8 cellular contexts compared by ENCODE assay signal in genomic region chr11:78417175-78417887, GRCh38. TPM values are rescaled to one million over a fixed set of nuclear protein-coding genes. Genes with fewer than 3 reads are reported as not detected.
DNase-seq lines count a peak whose midpoint lies in the region; ATAC-seq, FAIRE-seq and TF ChIP-seq lines count a peak whose summit lies in the region.

TSS of gene GAB2 (minus strand) at chr11:78417820. CDS start at chr11:78417720, 100 bp downstream.

- peaks cover 12% of the 10 kb centered on the region for H3K9me3 Mint-ChIP-seq in glutamatergic neuron (ENCODE audit: unreplicated experiment)

- no peak for FAIRE-seq in pancreas (lab: Jason Lieb, UNC)

- TF ChIP-seq CTCF in AG10803 (conservative IDR thresholded peaks at IDR 0.05; ENCODE audit: low read length) (no peak), glutamatergic neuron (IDR thresholded peaks at IDR 0.05; ENCODE audit: partially characterized antibody, unreplicated experiment) (peak; percentile 20), pancreas (IDR thresholded peaks at IDR 0.05) (no peak)

- peak within 1 kb of the TSS; percentile 94 for H3K4me3 Mint-ChIP-seq in glutamatergic neuron (ENCODE audit: unreplicated experiment)

- no peak for TF ChIP-seq RAD21 in Ishikawa (IDR thresholded peaks at IDR 0.05; ENCODE audit: low read depth)

- WGBS in pancreas, 2 donors: 0 to 1% methylated on average over 42 to 93 of the region's 93 CpGs

- DNase-seq in AG10803 (ENCODE audit: low read depth) (no peak), glutamatergic neuron (no peak), pancreas (peak in 5 of 6 donors; percentile 45 to 80 (median 61)), NCI-H1092 (lab: John Stamatoyannopoulos, UW) (no peak), KG1 (lab: John Stamatoyannopoulos, UW) (no peak)
- peak; percentile 30 for DNase-seq in activated naive CD4-positive, alpha-beta T cell treated with Interleukin-2 at 50 U/mL for 16 hours

- no peak for TF ChIP-seq EP300 in Ishikawa (IDR thresholded peaks at IDR 0.05; ENCODE audit: borderline replicate concordance)

- H3K36me3 Mint-ChIP-seq in glutamatergic neuron (ENCODE audit: unreplicated experiment): no peaks in the 10 kb centered on the region

- peak within 1 kb of the TSS; percentile 94 for H3K27ac Mint-ChIP-seq in glutamatergic neuron (ENCODE audit: unreplicated experiment)

- no peaks in the 10 kb centered on the region for H3K27me3 ChIP-seq in pancreas

- H3K27me3 Mint-ChIP-seq in glutamatergic neuron (ENCODE audit: unreplicated experiment): peaks cover 8% of the 10 kb centered on the region

- H3K27ac ChIP-seq in pancreas: peak within 1 kb of the TSS; percentile 85 to 95 (median 88)

- no peaks in the 10 kb centered on the region for H3K36me3 ChIP-seq in pancreas

- peaks cover 30% of the 10 kb centered on the region for H3K4me1 Mint-ChIP-seq in glutamatergic neuron (ENCODE audit: low read depth, unreplicated experiment)

- peak within 1 kb of the TSS; percentile 75 for H3K4me3 ChIP-seq in AG10803 (ENCODE audit: low read length)
- H3K4me3 ChIP-seq in pancreas: peak within 1 kb of the TSS; percentile 52 to 85 (median 81)

- intact Hi-C loops in pancreas (cut with DNase I): no loop called here

- H3K4me1 ChIP-seq in pancreas: peaks cover 0 to 16% (median 8%) of the 10 kb centered on the region in 3 donors

- peak; percentile 12 for ATAC-seq in GM19455 (IDR thresholded peaks at IDR 0.05; ENCODE audit: unreplicated experiment)
- peak; percentile 4 to 31 (median 16) for ATAC-seq in pancreas

- H3K9me3 ChIP-seq in pancreas: no peaks in the 10 kb centered on the region

TF ChIP-seq in Ishikawa, 13 proteins besides CTCF, POLR2A, EP300 and RAD21:
- TF ChIP-seq ZBTB7A (IDR thresholded peaks at IDR 0.05; ENCODE audit: low read depth) (peak; percentile 48), YY1 (IDR thresholded peaks at IDR 0.05; ENCODE audit: low read depth) (no peak), TAF1 (IDR thresholded peaks at IDR 0.05; ENCODE audit: low read depth) (peak; percentile 3; the same call in 1 of the 2 replicates)

RNA-seq across cellular contexts. Expression of gene GAB2, which starts in this region (rescaled TPM):
- total RNA-seq in glutamatergic neuron (ENCODE audit: unreplicated experiment): 87.9 TPM
- total RNA-seq in pancreas: 10 to 100 TPM in 3 of 6 donors, 1 to 10 TPM in 3; 6.7 to 17.8 (median 10.4) TPM
- polyA plus RNA-seq in pancreas: 1 to 10 TPM; 3.1 to 3.3 TPM

Comparison
In these comparisons a context has a peak if more than half of its experiments do, and no peak if none do; other contexts are left out.
1. DNase-seq: peak in activated naive CD4-positive, alpha-beta T cell treated with Interleukin-2 at 50 U/mL for 16 hours (single experiment) and pancreas (5 of 6); none in AG10803 (single experiment), glutamatergic neuron (single experiment), NCI-H1092 (single experiment) and KG1 (single experiment).